In the genomic region with DNA sequence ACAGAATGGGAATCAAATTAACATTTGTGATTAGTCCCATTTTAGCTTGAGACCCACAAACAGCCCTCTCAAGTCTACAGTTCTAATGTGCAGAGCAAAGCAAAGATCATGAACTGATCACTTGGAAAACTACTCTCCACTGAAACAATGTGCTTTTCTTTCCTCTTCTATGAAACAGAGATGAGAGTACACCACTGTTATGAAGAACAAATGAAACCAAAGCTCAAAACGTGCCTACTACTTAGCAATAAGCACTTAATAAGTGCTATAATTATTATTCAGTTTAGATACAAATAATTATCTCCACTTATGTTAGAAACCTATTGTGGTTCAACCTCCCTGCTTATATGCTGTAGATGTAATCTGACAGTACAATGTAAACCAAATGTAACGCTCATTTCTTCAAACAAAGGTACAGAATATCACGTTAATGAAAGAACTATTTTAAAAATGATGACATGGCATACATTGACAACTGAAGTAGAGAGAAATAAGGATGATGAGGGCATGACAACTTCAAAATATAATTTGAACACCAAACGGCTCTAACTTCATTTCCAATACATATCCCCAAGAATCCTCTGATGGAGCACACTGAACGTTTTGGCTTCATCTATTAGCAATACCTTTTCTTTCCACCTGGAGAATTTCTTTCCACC, we compare ENCODE assay signal across 13 cellular contexts. TPM values are rescaled to one million over a fixed set of nuclear protein-coding genes. Genes with fewer than 3 reads are reported as not detected.
DNase-seq lines count a peak whose midpoint lies in the region; ATAC-seq, FAIRE-seq and TF ChIP-seq lines count a peak whose summit lies in the region.
"Had no signal": no experiment of that assay in that cellular context is flagged by ENCODE, and none has a peak within 500 bp of the region (broad histone marks: within the 10 kb centered on the region; RNA-seq: fewer than 3 reads in every experiment).

No MANE protein-coding gene starts in this region.

- intact Hi-C loops in pancreas (cut with DNase I) = no loop called here

- peak overlapping the region; percentile 93 for H3K4me3 ChIP-seq in GM08714 (ENCODE audit: low read length)
- no peak overlapping the region for H3K4me3 ChIP-seq in MM.1S (ENCODE audit: low read length)
- H3K4me3 ChIP-seq in pancreas = no peak overlapping the region
- H3K4me3 ChIP-seq in gastroesophageal sphincter = peak overlapping the region in 1 of 2 donors; percentile 80

- H3K4me1 ChIP-seq in MM.1S (ENCODE audit: low read length) = peaks cover 25% of the 10 kb centered on the region
- peaks cover 5 to 31% (median 23%) of the 10 kb centered on the region in 3 donors for H3K4me1 ChIP-seq in pancreas
- peaks cover 0 to 65% (median 21%) of the 10 kb centered on the region in 3 donors for H3K4me1 ChIP-seq in gastroesophageal sphincter

- peak overlapping the region; percentile 83; the same call in 1 of the 2 replicates for H3K4me2 ChIP-seq in MM.1S (ENCODE audit: low read depth, low read length)

- TF ChIP-seq EP300 in gastroesophageal sphincter (IDR thresholded peaks at IDR 0.05) = no peak

- ATAC-seq in pancreas = no peak
- no peak for ATAC-seq in gastroesophageal sphincter

- FAIRE-seq in pancreas (lab: Jason Lieb, UNC) = no peak

- no peak overlapping the region for H2AFZ ChIP-seq in MM.1S (ENCODE audit: low read length)

- H3K9me2 ChIP-seq in MM.1S (replicated peaks; ENCODE audit: insufficient read depth, low read length) = no peaks in the 10 kb centered on the region

- H3K9me3 ChIP-seq in MM.1S (replicated peaks; ENCODE audit: insufficient read depth, low read length) (no peaks in the 10 kb centered on the region), pancreas (no peaks in the 10 kb centered on the region), gastroesophageal sphincter (no peaks in the 10 kb centered on the region)

- no peak for TF ChIP-seq POLR2A in gastroesophageal sphincter (IDR thresholded peaks at IDR 0.05)

- H3K27ac Mint-ChIP-seq in osteocyte (ENCODE audit: unreplicated experiment) = no peak overlapping the region
- H3K27ac Mint-ChIP-seq: stimulated activated naive CD8-positive, alpha-beta T cell treated with anti-CD3 and anti-CD28 coated beads, Interleukin-15, Interleukin-2, amounts not matched to agents 100 ng/mL and 50 ng/mL, for 24 hours had no signal

- H3K27me3 Mint-ChIP-seq in osteocyte (ENCODE audit: unreplicated experiment) = no peaks in the 10 kb centered on the region
- H3K27me3 Mint-ChIP-seq: stimulated activated naive CD8-positive, alpha-beta T cell treated with anti-CD3 and anti-CD28 coated beads, Interleukin-15, Interleukin-2, amounts not matched to agents 100 ng/mL and 50 ng/mL, for 24 hours had no signal

- H3K27me3 ChIP-seq in MM.1S (replicated peaks; ENCODE audit: insufficient read depth, low read length) = no peaks in the 10 kb centered on the region
- H3K27me3 ChIP-seq in pancreas = no peaks in the 10 kb centered on the region
- H3K27me3 ChIP-seq in gastroesophageal sphincter = no peaks in the 10 kb centered on the region

- TF ChIP-seq CTCF in MM.1S (IDR thresholded peaks at IDR 0.05; ENCODE audit: low read length) = no peak
- TF ChIP-seq CTCF in osteocyte (IDR thresholded peaks at IDR 0.05) = no peak
- TF ChIP-seq CTCF in pancreas (IDR thresholded peaks at IDR 0.05) = no peak
- no peak for TF ChIP-seq CTCF in gastroesophageal sphincter (IDR thresholded peaks at IDR 0.05)

- H3K36me3 ChIP-seq in MM.1S (replicated peaks; ENCODE audit: insufficient read depth, low read length) (no peaks in the 10 kb centered on the region; the same call in 1 of the 2 replicates), pancreas (no peaks in the 10 kb centered on the region), gastroesophageal sphincter (no peaks in the 10 kb centered on the region)

- H3K4me1 Mint-ChIP-seq in osteocyte (ENCODE audit: unreplicated experiment) = peaks cover 27% of the 10 kb centered on the region

- no peaks in the 10 kb centered on the region for H3K9me3 Mint-ChIP-seq in osteocyte (ENCODE audit: unreplicated experiment)
- H3K9me3 Mint-ChIP-seq: stimulated activated naive CD8-positive, alpha-beta T cell treated with anti-CD3 and anti-CD28 coated beads, Interleukin-15, Interleukin-2, amounts not matched to agents 100 ng/mL and 50 ng/mL, for 24 hours had no signal

- H3F3A ChIP-seq in MM.1S (ENCODE audit: insufficient read depth, low read length) = peaks cover 21% of the 10 kb centered on the region

- no peak for DNase-seq in MM.1S
- no peak for DNase-seq in epithelial cell of prostate (ENCODE audit: low read depth, low spot score)
- DNase-seq in osteocyte (ENCODE audit: extremely low spot score, unreplicated experiment) = no peak
- no peak for DNase-seq in RKO (ENCODE audit: low spot score)
- DNase-seq in pancreas = no peak
- no peak for DNase-seq in caudate nucleus (lab: John Stamatoyannopoulos, UW)
- DNase-seq: GOT3, head of caudate nucleus, NCI-H1092, NCI-H774 had no signal

- peaks cover 21% of the 10 kb centered on the region for H4K20me1 ChIP-seq in MM.1S (ENCODE audit: insufficient read depth, low read length)

- H3K27ac ChIP-seq in MM.1S (ENCODE audit: low read length) (no peak overlapping the region), epithelial cell of prostate (peak overlapping the region; percentile 87), pancreas (no peak overlapping the region), caudate nucleus (ENCODE audit: low read depth, low read length) (no peak overlapping the region), gastroesophageal sphincter (no peak overlapping the region)

- WGBS in pancreas, 2 donors = 32 to 33% methylated on average over 5 of the region's 5 CpGs
- WGBS in gastroesophageal sphincter (ENCODE audit: low coverage in 1 of 2), 2 donors = 47 to 53% methylated on average over 5 of the region's 5 CpGs

- no peaks in the 10 kb centered on the region for H3K36me3 Mint-ChIP-seq in osteocyte (ENCODE audit: unreplicated experiment)

- H3K9ac ChIP-seq in MM.1S (ENCODE audit: low read length) = no peak overlapping the region

- H3K4me3 Mint-ChIP-seq in osteocyte (ENCODE audit: unreplicated experiment) = peak overlapping the region; percentile 5
- H3K4me3 Mint-ChIP-seq: stimulated activated naive CD8-positive, alpha-beta T cell treated with anti-CD3 and anti-CD28 coated beads, Interleukin-15, Interleukin-2, amounts not matched to agents 100 ng/mL and 50 ng/mL, for 24 hours had no signal

- H3K79me2 ChIP-seq in MM.1S (ENCODE audit: low read length) = peaks cover 92% of the 10 kb centered on the region

RNA-seq across cellular contexts. Expression of a gene that starts 2.0 kb away (rescaled TPM):
- total RNA-seq in osteocyte = 103 and 109 TPM in 2 replicates
- total RNA-seq in pancreas = 10 to 100 TPM; 19.3 to 49.9 (median 33.1) TPM
- 10 to 100 TPM in 1 of 2 donors, 1 to 10 TPM in 1; 6.6 to 15.2 TPM for polyA plus RNA-seq in pancreas
- total RNA-seq in gastroesophageal sphincter = 100 to 1,000 TPM in 1 of 4 donors, 10 to 100 TPM in 3; 76.6 to 119 (median 91.7) TPM

RNA-seq across cellular contexts. Expression of a gene that starts 2.5 kb away (rescaled TPM):
- 8.5 and 8.8 TPM in 2 replicates for total RNA-seq in osteocyte
- 1 to 10 TPM in 1 of 6 donors, under 1 TPM in 5; 0.09 to 1.2 (median 0.53) TPM for total RNA-seq in pancreas
- under 1 TPM; 0.52 to 0.72 TPM for polyA plus RNA-seq in pancreas
- 1 to 10 TPM in 2 of 4 donors, under 1 TPM in 2; 0.62 to 2.2 (median 1.2) TPM for total RNA-seq in gastroesophageal sphincter
